ENCODE assay signal across 1 cellular context in genomic region chr16:8346291-8346690, GRCh38.
TF ChIP-seq lines count a peak whose summit lies in the region.

No MANE protein-coding gene starts in this region.

TF ChIP-seq in K562, 482 proteins besides CTCF, POLR2A, EP300 and RAD21 (continued from another document and continues in another):
- TF ChIP-seq ARID4B (CRISPR knock-in tag; IDR thresholded peaks at IDR 0.05), result no peak
- TF ChIP-seq GTF2E2 (tag; IDR thresholded peaks at IDR 0.05), result no peak
- TF ChIP-seq MLX (CRISPR knock-in tag; conservative IDR thresholded peaks at IDR 0.05), result no peak
- TF ChIP-seq REST (CRISPR knock-in tag; IDR thresholded peaks at IDR 0.05; ENCODE audit: low read depth), result peak; percentile 93
- 0 out of 2 replicates have a peak, but pooled peaks have one; percentile 35 for TF ChIP-seq ZNF197 (CRISPR knock-in tag; IDR thresholded peaks at IDR 0.05; ENCODE audit: low read depth)
- TF ChIP-seq TAL1 (IDR thresholded peaks at IDR 0.05), result no peak
- TF ChIP-seq MEF2A (IDR thresholded peaks at IDR 0.05; ENCODE audit: control insufficient read depth, low read depth, low read length), result no peak
- no peak for TF ChIP-seq RBBP5 (IDR thresholded peaks at IDR 0.05; ENCODE audit: borderline replicate concordance, insufficient read depth, low read length, poor library complexity, severe bottlenecking)
- TF ChIP-seq CHAMP1 (IDR thresholded peaks at IDR 0.05), result peak; percentile 46; the same call in 1 of the 2 replicates
- no peak for TF ChIP-seq SMARCB1 (IDR thresholded peaks at IDR 0.05; ENCODE audit: insufficient read length, low read depth)
- TF ChIP-seq ZNF277 (CRISPR knock-in tag; IDR thresholded peaks at IDR 0.05; ENCODE audit: borderline replicate concordance), result no peak
- peak; percentile 78 for TF ChIP-seq NCOA1 (IDR thresholded peaks at IDR 0.05; ENCODE audit: low read depth)
- TF ChIP-seq ARID1B (IDR thresholded peaks at IDR 0.05), result no peak
- no peak for TF ChIP-seq ARID3A (IDR thresholded peaks at IDR 0.05; ENCODE audit: borderline replicate concordance, low read depth, low read length)
- TF ChIP-seq CBX8 (IDR thresholded peaks at IDR 0.05; ENCODE audit: borderline replicate concordance, extremely low read depth, low read depth, low read length, poor library complexity, severe bottlenecking), result no peak
- TF ChIP-seq MECOM (CRISPR knock-in tag; IDR thresholded peaks at IDR 0.05), result no peak
- TF ChIP-seq AFF1 (IDR thresholded peaks at IDR 0.05; ENCODE audit: low read depth in 1 of 2, partially characterized antibody in 2 of 2), result peak in 1 of 2 experiments; percentile 68
- TF ChIP-seq GABPB2 (CRISPR knock-in tag; conservative IDR thresholded peaks at IDR 0.05), result no peak
- TF ChIP-seq MIER1 (IDR thresholded peaks at IDR 0.05; ENCODE audit: low read depth), result peak; percentile 93
- TF ChIP-seq ZNF766 (CRISPR knock-in tag; conservative IDR thresholded peaks at IDR 0.05), result peak; percentile 52; the same call in 1 of the 2 replicates
- no peak for TF ChIP-seq ZNF431 (CRISPR knock-in tag; IDR thresholded peaks at IDR 0.05)
- no peak for TF ChIP-seq ZNF24 (IDR thresholded peaks at IDR 0.05)
- no peak for TF ChIP-seq ZFP91 (CRISPR knock-in tag; IDR thresholded peaks at IDR 0.05)
- no peak for TF ChIP-seq ZNF518B (CRISPR knock-in tag; IDR thresholded peaks at IDR 0.05)
- no peak for TF ChIP-seq RFX7 (CRISPR knock-in tag; IDR thresholded peaks at IDR 0.05)
